Comparison of ENCODE assay signal across 9 cellular contexts in genomic region chr4:30722916-30723270, GRCh38. TPM values are rescaled to one million over a fixed set of nuclear protein-coding genes. Genes with fewer than 3 reads are reported as not detected.
DNase-seq lines count a peak whose midpoint lies in the region; ATAC-seq and TF ChIP-seq lines count a peak whose summit lies in the region.
"Had no signal": no experiment of that assay in that cellular context is flagged by ENCODE, and none has a peak within 500 bp of the region (broad histone marks: within the 10 kb centered on the region; RNA-seq: fewer than 3 reads in every experiment).

No MANE protein-coding gene starts in this region.

- DNase-seq in adipocyte (ENCODE audit: low read depth) (no peak), left ventricle myocardium superior (peak; percentile 28), progenitor cell of endocrine pancreas (ENCODE audit: low spot score, unreplicated experiment) (no peak), SHP77 treated with DMSO at 0.1 percent for 48 hours (lab: John Stamatoyannopoulos, UW) (no peak), A172 (ENCODE audit: low spot score) (no peak), AML-193 (lab: John Stamatoyannopoulos, UW) (no peak)

- H3K27ac Mint-ChIP-seq in progenitor cell of endocrine pancreas, result no peak overlapping the region

- no peaks in the 10 kb centered on the region for H3K9me3 Mint-ChIP-seq in progenitor cell of endocrine pancreas (ENCODE audit: low read depth)

- peak overlapping the region; percentile 70 for H3K4me3 Mint-ChIP-seq in progenitor cell of endocrine pancreas (ENCODE audit: low read depth)

- peak overlapping the region; percentile 85 for H3K4me3 ChIP-seq in adipocyte (ENCODE audit: low read length)

- intact Hi-C loops in left ventricle myocardium superior (cut with micrococcal nuclease), result no loop called here

- H3K27me3 Mint-ChIP-seq in progenitor cell of endocrine pancreas, result peaks cover 46% of the 10 kb centered on the region

- no peak for ATAC-seq in left ventricle myocardium superior
- ATAC-seq in HG02678 (IDR thresholded peaks at IDR 0.05; ENCODE audit: unreplicated experiment), result no peak
- ATAC-seq: left lobe of liver had no signal

- TF ChIP-seq CTCF in progenitor cell of endocrine pancreas (IDR thresholded peaks at IDR 0.05; ENCODE audit: unreplicated experiment), result no peak

- no peaks in the 10 kb centered on the region for H3K36me3 ChIP-seq in ES-I3 (ENCODE audit: insufficient read depth, low read length)
- no peaks in the 10 kb centered on the region for H3K36me3 ChIP-seq in adipocyte (ENCODE audit: control insufficient read depth, insufficient read depth, low read length, severe bottlenecking)

- H3K9ac ChIP-seq in ES-I3 (ENCODE audit: low read depth, low read length), result peak overlapping the region; percentile 73; the same call in 1 of the 2 replicates
- H3K9ac ChIP-seq in adipocyte (ENCODE audit: low read length), result no peak overlapping the region

- H3K9me3 ChIP-seq in ES-I3 (ENCODE audit: control insufficient read depth, insufficient read depth, low read length) (no peaks in the 10 kb centered on the region), adipocyte (ENCODE audit: control insufficient read depth, low read length) (no peaks in the 10 kb centered on the region)

- H3K27me3 ChIP-seq in adipocyte (replicated peaks; ENCODE audit: control insufficient read depth, insufficient read depth, low read length), result peaks cover 9% of the 10 kb centered on the region

- no peaks in the 10 kb centered on the region for H3K4me1 ChIP-seq in ES-I3 (ENCODE audit: insufficient read depth, low read length)
- H3K4me1 ChIP-seq in adipocyte (ENCODE audit: control insufficient read depth, insufficient read depth, low read length), result peaks cover 26% of the 10 kb centered on the region

- H3K4me1 Mint-ChIP-seq in progenitor cell of endocrine pancreas (ENCODE audit: low read depth), result peaks cover 26% of the 10 kb centered on the region

- no peaks in the 10 kb centered on the region for H3K36me3 Mint-ChIP-seq in progenitor cell of endocrine pancreas (ENCODE audit: insufficient read depth)

RNA-seq across cellular contexts. Expression of gene PCDH7, which starts 2.7 kb away (rescaled TPM):
- total RNA-seq in left ventricle myocardium superior (53.4 TPM), progenitor cell of endocrine pancreas (9.9 and 17.2 TPM in 2 replicates)
- 26.1 and 38.6 TPM in 2 replicates for total RNA-seq in A172 (2014; rRNA removed; shearing (Covaris generic))
